10 cellular contexts compared by ENCODE assay signal in genomic region chr5:92909545-92909962, GRCh38.
DNase-seq lines count a peak whose midpoint lies in the region; ATAC-seq and TF ChIP-seq lines count a peak whose summit lies in the region.
"Had no signal": no experiment of that assay in that cellular context is flagged by ENCODE, and none has a peak within 500 bp of the region (broad histone marks: within the 10 kb centered on the region; RNA-seq: fewer than 3 reads in every experiment).

No MANE protein-coding gene starts in this region.

- no peaks in the 10 kb centered on the region for H3K9me3 Mint-ChIP-seq in T-helper 2 cell treated with Interferon-gamma antibody and Interleukin-4, amounts not matched to agents 5 μg/mL and 100 μg/mL, for 36 hours

- TF ChIP-seq CTCF in PC-3 (conservative IDR thresholded peaks at IDR 0.05; ENCODE audit: low read depth, low read length): peak; percentile 83
- TF ChIP-seq CTCF in right atrium auricular region (IDR thresholded peaks at IDR 0.05): peak; percentile 18 to 63
- TF ChIP-seq CTCF in uterus (IDR thresholded peaks at IDR 0.05): peak in 2 of 4 experiments; percentile 18 to 19

- no TSS peak for BruUV-seq in PC-3 (replicated peaks; lab: Mats Ljungman, UMichigan)

- H3K4me2 ChIP-seq in PC-3 (ENCODE audit: low read length): no peak overlapping the region

- no peaks in the 10 kb centered on the region for H3K36me3 ChIP-seq in PC-3 (ENCODE audit: low read depth, low read length)
- H3K36me3 ChIP-seq in right atrium auricular region: no peaks in the 10 kb centered on the region
- H3K36me3 ChIP-seq in uterus: no peaks in the 10 kb centered on the region

- CTCF ChIA-PET in PC-3 (lab: Charles Lee): interaction anchor here (0.7 kb wide), 1 partner anchor 265 kb away, joined by 8 read pairs; no protein-coding TSS in a partner anchor

- no peaks in the 10 kb centered on the region for H3K27me3 Mint-ChIP-seq in T-helper 2 cell treated with Interferon-gamma antibody and Interleukin-4, amounts not matched to agents 5 μg/mL and 100 μg/mL, for 36 hours (ENCODE audit: low read depth)

- H3K36me3 Mint-ChIP-seq in T-helper 2 cell treated with Interferon-gamma antibody and Interleukin-4, amounts not matched to agents 5 μg/mL and 100 μg/mL, for 36 hours (ENCODE audit: low read depth): no peaks in the 10 kb centered on the region

- ATAC-seq in GM19023 (IDR thresholded peaks at IDR 0.05; ENCODE audit: unreplicated experiment) (peak; percentile 47), PC-3 (peak; percentile 50; the same call in 1 of the 2 replicates)

- H3K4me3 ChIP-seq in PC-3 (ENCODE audit: low read length): no peak overlapping the region
- no peak overlapping the region for H3K4me3 ChIP-seq in right atrium auricular region
- no peak overlapping the region for H3K4me3 ChIP-seq in uterus

- no peak overlapping the region for H3K4me3 Mint-ChIP-seq in T-helper 2 cell treated with Interferon-gamma antibody and Interleukin-4, amounts not matched to agents 5 μg/mL and 100 μg/mL, for 36 hours

- POLR2A ChIA-PET in PC-3 (lab: Charles Lee; ENCODE audit: unreplicated experiment): no interaction called here

- H3K27ac ChIP-seq in PC-3 (ENCODE audit: low read length) (no peak overlapping the region), right atrium auricular region (no peak overlapping the region), uterus (no peak overlapping the region)

- H3K27ac Mint-ChIP-seq in T-helper 2 cell treated with Interferon-gamma antibody and Interleukin-4, amounts not matched to agents 5 μg/mL and 100 μg/mL, for 36 hours: no peak overlapping the region

- no peaks in the 10 kb centered on the region for H3K27me3 ChIP-seq in PC-3 (ENCODE audit: low read length)
- no peaks in the 10 kb centered on the region for H3K27me3 ChIP-seq in right atrium auricular region
- no peaks in the 10 kb centered on the region for H3K27me3 ChIP-seq in uterus

- no peaks in the 10 kb centered on the region for H3K4me1 Mint-ChIP-seq in T-helper 2 cell treated with Interferon-gamma antibody and Interleukin-4, amounts not matched to agents 5 μg/mL and 100 μg/mL, for 36 hours (ENCODE audit: low read depth)

- no peak overlapping the region for H3K9ac ChIP-seq in PC-3 (ENCODE audit: low read length)

- H3K9me3 ChIP-seq in PC-3 (ENCODE audit: low read length): no peaks in the 10 kb centered on the region
- H3K9me3 ChIP-seq in right atrium auricular region: no peaks in the 10 kb centered on the region
- no peaks in the 10 kb centered on the region for H3K9me3 ChIP-seq in uterus

- H4K20me1 ChIP-seq in PC-3 (ENCODE audit: low read length): no peaks in the 10 kb centered on the region

- no peaks in the 10 kb centered on the region for H3K79me2 ChIP-seq in PC-3 (ENCODE audit: low read length)

- peaks cover 16% of the 10 kb centered on the region for H3K4me1 ChIP-seq in PC-3 (ENCODE audit: insufficient read depth, low read length)
- H3K4me1 ChIP-seq in right atrium auricular region: no peaks in the 10 kb centered on the region
- H3K4me1 ChIP-seq in uterus: peaks cover 0 to 4% of the 10 kb centered on the region in 2 donors

- H3F3A ChIP-seq in PC-3 (ENCODE audit: low read length, unreplicated experiment): no peaks in the 10 kb centered on the region

- no peak overlapping the region for H2AFZ ChIP-seq in PC-3 (ENCODE audit: low read length)

- intact Hi-C loops in PC-3 (cut with micrococcal nuclease): loop anchor here (10.0 kb wide), 1 partner anchor 895 kb away; no protein-coding TSS in a partner anchor
- intact Hi-C loops in uterus (cut with DNase I; ENCODE audit: low total_unique reads): no loop called here

- no peak for TF ChIP-seq POLR2A in uterus (IDR thresholded peaks at IDR 0.05)

- no peaks in the 10 kb centered on the region for H3K9me2 ChIP-seq in PC-3 (replicated peaks; ENCODE audit: low read length)

- DNase-seq in A172 (ENCODE audit: low spot score): peak; percentile 17
- peak; percentile 29 for DNase-seq in PC-3
- DNase-seq in right atrium auricular region (ENCODE audit: low spot score): no peak
- DNase-seq in T-helper 2 cell treated with Interferon-gamma antibody and Interleukin-4, amounts not matched to agents 5 μg/mL and 100 μg/mL, for 36 hours (ENCODE audit: low spot score): no peak
- DNase-seq in SW480 (ENCODE audit: low spot score): no peak
- DNase-seq in kidney glomerular epithelial cell (lab: John Stamatoyannopoulos, UW): no peak
- DNase-seq in uterus: no peak
- DNase-seq: activated CD4-positive, alpha-beta T cell treated with anti-CD3 and anti-CD28 coated beads, Interleukin-2, amount 50 U/mL, for 4 hours; GF-D8 had no signal

Comparison
In these comparisons a context has a peak if more than half of its experiments do, and no peak if none do; other contexts are left out.
1. DNase-seq: peak in A172 (single experiment) and PC-3 (single experiment); none in right atrium auricular region (single experiment), T-helper 2 cell treated with Interferon-gamma antibody and Interleukin-4, amounts not matched to agents 5 μg/mL and 100 μg/mL, for 36 hours (single experiment), SW480 (single experiment), kidney glomerular epithelial cell (single experiment) and uterus (0 of 2).